ENCODE assay signal across 8 cellular contexts in genomic region chr4:76200771-76201224, GRCh38. TPM values are rescaled to one million over a fixed set of nuclear protein-coding genes. Genes with fewer than 3 reads are reported as not detected.
DNase-seq lines count a peak whose midpoint lies in the region; ATAC-seq and TF ChIP-seq lines count a peak whose summit lies in the region.

No MANE protein-coding gene starts in this region.

- no peak for TF ChIP-seq CTCF in GM23338 (conservative IDR thresholded peaks at IDR 0.05; ENCODE audit: low read depth in 2 of 2)
- TF ChIP-seq CTCF in dorsolateral prefrontal cortex (IDR thresholded peaks at IDR 0.05 in 54 of 56, conservative IDR thresholded peaks at IDR 0.05 in 2 of 56; ENCODE audit: low read depth in 1 of 56, partially characterized antibody in 56 of 56): no peak
- TF ChIP-seq CTCF in psoas muscle (IDR thresholded peaks at IDR 0.05): no peak

- no peaks in the 10 kb centered on the region for H4K20me1 ChIP-seq in GM23338 (replicated peaks; ENCODE audit: insufficient read depth)

- no peak overlapping the region for H3K4me3 Mint-ChIP-seq in GM23338

- H3K27me3 ChIP-seq in GM23338 (ENCODE audit: insufficient read depth) (no peaks in the 10 kb centered on the region), dorsolateral prefrontal cortex (no peaks in the 10 kb centered on the region), psoas muscle (ENCODE audit: insufficient read depth in 3 of 3, low read length in 2 of 3) (no peaks in the 10 kb centered on the region)

- no peaks in the 10 kb centered on the region for H3F3A ChIP-seq in GM23338 (replicated peaks; ENCODE audit: low read depth)

- no peaks in the 10 kb centered on the region for H3K9me2 ChIP-seq in GM23338 (ENCODE audit: insufficient read depth)

- DNase-seq in GM23338 (ENCODE audit: low spot score) (no peak), NCI-H524 treated with DMSO at 0.1 percent for 48 hours (lab: John Stamatoyannopoulos, UW) (peak; percentile 26), dorsolateral prefrontal cortex (no peak), psoas muscle (peak; percentile 71 to 85), posterior vena cava (ENCODE audit: low spot score) (no peak)
- no peak for DNase-seq in activated effector memory CD4-positive, alpha-beta T cell treated with anti-CD3 and anti-CD28 coated beads, Interleukin-2, amount 50 U/mL, for 16 hours

- peaks cover 11% of the 10 kb centered on the region; the same call in 1 of the 2 replicates for H3K4me1 ChIP-seq in GM23338 (ENCODE audit: insufficient read depth)
- H3K4me1 ChIP-seq in psoas muscle: peaks cover 94% of the 10 kb centered on the region

- no peak overlapping the region for H3K27ac Mint-ChIP-seq in GM23338

- H3K9me3 Mint-ChIP-seq in GM23338: no peaks in the 10 kb centered on the region

- H3K36me3 ChIP-seq in GM23338 (ENCODE audit: insufficient read depth) (no peaks in the 10 kb centered on the region), psoas muscle (ENCODE audit: insufficient read depth in 1 of 2, low read depth in 1 of 2) (peaks cover 0 to 1% of the 10 kb centered on the region in 2 donors)

- H3K27me3 Mint-ChIP-seq in GM23338 (ENCODE audit: insufficient read depth, low read depth, poor library complexity): no peaks in the 10 kb centered on the region

- 0 out of 2 replicates have a peak, but pooled peaks cover 12% of the 10 kb centered on the region for H3K79me2 ChIP-seq in GM23338 (replicated peaks; ENCODE audit: insufficient read depth)

- no peaks in the 10 kb centered on the region; the same call in 2 of the 3 replicates for H3K36me3 Mint-ChIP-seq in GM23338 (ENCODE audit: low read depth)

- H2AFZ ChIP-seq in GM23338: no peak overlapping the region

- H3K4me3 ChIP-seq in GM23338 (no peak overlapping the region), dorsolateral prefrontal cortex (peak overlapping the region in 5 of 59 donors; percentile 8 to 61 (median 31)), psoas muscle (peak overlapping the region; percentile 37)

- H3K27ac ChIP-seq in GM23338 (ENCODE audit: low read depth) (0 out of 2 replicates have a peak overlapping the region, but pooled peaks have one; percentile 53), dorsolateral prefrontal cortex (peak overlapping the region; percentile 72 to 100 (median 97)), psoas muscle (peak overlapping the region; percentile 97)

- no peak overlapping the region for H3K4me2 ChIP-seq in GM23338

- peaks cover 26% of the 10 kb centered on the region for H3K4me1 Mint-ChIP-seq in GM23338

- 38 to 54% (median 40%) methylated on average over 4 of the region's 4 CpGs for WGBS in psoas muscle, 3 donors

- ATAC-seq in GM23338 (no peak), psoas muscle (peak; percentile 83 to 87 (median 84)), GM19397 (IDR thresholded peaks at IDR 0.05; ENCODE audit: unreplicated experiment) (no peak), HG02642 (IDR thresholded peaks at IDR 0.05; ENCODE audit: poor library complexity, unreplicated experiment) (no peak)

- intact Hi-C loops in dorsolateral prefrontal cortex (cut with DNase I): no loop called here
- intact Hi-C loops in psoas muscle (cut with DNase I): no loop called here
- intact Hi-C loops in posterior vena cava (cut with DNase I): no loop called here

- no peaks in the 10 kb centered on the region for H3K9me3 ChIP-seq in psoas muscle

TF ChIP-seq in GM23338, 12 proteins besides CTCF, POLR2A, EP300 and RAD21 (continues in another document):
- no peak for TF ChIP-seq NANOG (IDR thresholded peaks at IDR 0.05; ENCODE audit: borderline replicate concordance)
- TF ChIP-seq ETS1 (IDR thresholded peaks at IDR 0.05): no peak
- TF ChIP-seq ZNF114 (CRISPR knock-in tag; IDR thresholded peaks at IDR 0.05): no peak
- TF ChIP-seq REST (IDR thresholded peaks at IDR 0.05; ENCODE audit: unreplicated experiment): no peak
- TF ChIP-seq CREB1 (CRISPR knock-in tag; IDR thresholded peaks at IDR 0.05; ENCODE audit: low read depth): no peak
- no peak for TF ChIP-seq ZNF331 (CRISPR knock-in tag; IDR thresholded peaks at IDR 0.05; ENCODE audit: low read depth)
- TF ChIP-seq EZH2 (IDR thresholded peaks at IDR 0.05; ENCODE audit: low read depth, unreplicated experiment): no peak
- no peak for TF ChIP-seq STAT1 (IDR thresholded peaks at IDR 0.05; ENCODE audit: unreplicated experiment)
- no peak for TF ChIP-seq JUNB (IDR thresholded peaks at IDR 0.05; ENCODE audit: unreplicated experiment)
- TF ChIP-seq EZH2phosphoT487 (IDR thresholded peaks at IDR 0.05; ENCODE audit: unreplicated experiment): no peak
- no peak for TF ChIP-seq POLR2AphosphoS5 (IDR thresholded peaks at IDR 0.05; ENCODE audit: low read depth)

RNA-seq across cellular contexts. Expression of gene SCARB2, which starts 12.8 kb away (rescaled TPM):
- total RNA-seq in GM23338 (2014; rRNA removed; shearing (Covaris generic)): 40.8 and 41.0 TPM in 2 replicates
- polyA plus RNA-seq in GM23338 (2016; fragmentation: Nextera tagmentation; extraction: Ambion mirVana) (15.4 and 17.7 TPM in 2 replicates), psoas muscle (100 to 1,000 TPM in 1 of 3 donors, 10 to 100 TPM in 2; 58.5 to 107 (median 81.7) TPM)
- total RNA-seq in dorsolateral prefrontal cortex (100 to 1,000 TPM; 107 to 347 (median 169) TPM), psoas muscle (100 to 1,000 TPM; 109 to 199 (median 170) TPM), posterior vena cava (100 to 1,000 TPM; 159 to 169 TPM)

RNA-seq across cellular contexts. Expression of gene FAM47E, which starts 50.7 kb away (rescaled TPM):
- 0.66 and 2.9 TPM in 2 replicates for total RNA-seq in GM23338 (2014; rRNA removed; shearing (Covaris generic))
- 2.3 and 4.4 TPM in 2 replicates for polyA plus RNA-seq in GM23338 (2016; fragmentation: Nextera tagmentation; extraction: Ambion mirVana)
- 10 to 100 TPM in 118 of 120 experiments, 1 to 10 TPM in 2; 7.2 to 35.1 (median 21.0) TPM for total RNA-seq in dorsolateral prefrontal cortex
- 1 to 10 TPM; 1.7 to 4.6 (median 3.2) TPM for total RNA-seq in psoas muscle
- polyA plus RNA-seq in psoas muscle: 1 to 10 TPM; 1.2 to 2.6 (median 1.5) TPM
- total RNA-seq in posterior vena cava: 1 to 10 TPM; 1.4 TPM

RNA-seq across cellular contexts. Expression of gene NUP54, which starts 52.6 kb away (rescaled TPM):
- 117 and 118 TPM in 2 replicates for total RNA-seq in GM23338 (2014; rRNA removed; shearing (Covaris generic))
- polyA plus RNA-seq in GM23338 (2016; fragmentation: Nextera tagmentation; extraction: Ambion mirVana) (86.6 and 97.8 TPM in 2 replicates), psoas muscle (10 to 100 TPM; 14.2 to 26.0 (median 25.4) TPM)
- total RNA-seq in dorsolateral prefrontal cortex (10 to 100 TPM; 26.9 to 65.4 (median 45.4) TPM), psoas muscle (10 to 100 TPM; 14.1 to 25.9 (median 17.6) TPM), posterior vena cava (10 to 100 TPM; 32.9 to 39.5 TPM)

Comparison
In these comparisons a context has a peak if more than half of its experiments do, and no peak if none do; other contexts are left out.
1. ATAC-seq: peak in psoas muscle (4 of 4); none in GM23338 (single experiment), GM19397 (single experiment) and HG02642 (single experiment).
2. DNase-seq: peak in NCI-H524 treated with DMSO at 0.1 percent for 48 hours (single experiment) and psoas muscle (2 of 2); none in GM23338 (single experiment), dorsolateral prefrontal cortex (0 of 10), posterior vena cava (single experiment) and activated effector memory CD4-positive, alpha-beta T cell treated with anti-CD3 and anti-CD28 coated beads, Interleukin-2, amount 50 U/mL, for 16 hours (single experiment).
3. Peak in every context shown above with its lines, with median percentiles within 50 percentile points of each other: H3K27ac ChIP-seq.